21 cellular contexts compared by ENCODE assay signal in genomic region chr6:87575423-87575822, GRCh38. TPM values are rescaled to one million over a fixed set of nuclear protein-coding genes. Genes with fewer than 3 reads are reported as not detected.
DNase-seq lines count a peak whose midpoint lies in the region; ATAC-seq and TF ChIP-seq lines count a peak whose summit lies in the region.
"Had no signal": no experiment of that assay in that cellular context is flagged by ENCODE, and none has a peak within 500 bp of the region (broad histone marks: within the 10 kb centered on the region; RNA-seq: fewer than 3 reads in every experiment).

No MANE protein-coding gene starts in this region.

- no peak for ATAC-seq in naive thymus-derived CD4-positive, alpha-beta T cell
- ATAC-seq: effector memory CD8-positive, alpha-beta T cell; PC-3 had no signal

- H3K36me3 Mint-ChIP-seq in naive thymus-derived CD4-positive, alpha-beta T cell, result peaks cover 3 to 37% (median 27%) of the 10 kb centered on the region in 5 donors

- TF ChIP-seq EP300 in tibial nerve (IDR thresholded peaks at IDR 0.05), result no peak

- H3K9me3 ChIP-seq in naive thymus-derived CD4-positive, alpha-beta T cell (ENCODE audit: control insufficient read depth in 2 of 3, low read length in 3 of 3), result no peaks in the 10 kb centered on the region
- H3K9me3 ChIP-seq in tibial nerve, result no peaks in the 10 kb centered on the region
- H3K9me3 ChIP-seq in BE2C, result no peaks in the 10 kb centered on the region
- H3K9me3 ChIP-seq: ascending aorta had no signal

- H3K4me3 ChIP-seq in naive thymus-derived CD4-positive, alpha-beta T cell (ENCODE audit: low read length), result no peak overlapping the region
- H3K4me3 ChIP-seq in tibial nerve (no peak overlapping the region), BE2C (ENCODE audit: low read depth, low read length) (no peak overlapping the region)
- H3K4me3 ChIP-seq: ascending aorta had no signal

- H3K36me3 ChIP-seq in naive thymus-derived CD4-positive, alpha-beta T cell (ENCODE audit: control insufficient read depth in 2 of 3, insufficient read depth in 3 of 3, low read length in 3 of 3), result peaks cover 0 to 5% (median 0%) of the 10 kb centered on the region in 3 experiments
- H3K36me3 ChIP-seq in tibial nerve (peaks cover 0 to 8% (median 0%) of the 10 kb centered on the region in 3 donors), BE2C (no peaks in the 10 kb centered on the region; the same call in none of the 2 replicates)
- H3K36me3 ChIP-seq: ascending aorta had no signal

- CTCF ChIA-PET in naive thymus-derived CD4-positive, alpha-beta T cell (lab: Charles Lee), result interaction anchor here (0.6 kb wide), 1 partner anchor 1714 kb away, joined by 3 read pairs; no protein-coding TSS in a partner anchor

- TF ChIP-seq CTCF in tibial nerve (IDR thresholded peaks at IDR 0.05) (no peak), BE2C (IDR thresholded peaks at IDR 0.05; ENCODE audit: low read depth, low read length) (no peak)

- H3K4me3 Mint-ChIP-seq in naive thymus-derived CD4-positive, alpha-beta T cell, result peak overlapping the region; percentile 10 to 60 (median 49)
- H3K4me3 Mint-ChIP-seq: memory B cell, nephron had no signal

- H3K27ac Mint-ChIP-seq in naive thymus-derived CD4-positive, alpha-beta T cell, result peak overlapping the region in 7 of 9 donors; percentile 13 to 88 (median 68)
- H3K27ac Mint-ChIP-seq: nephron had no signal

- no peaks in the 10 kb centered on the region for H3K27me3 Mint-ChIP-seq in naive thymus-derived CD4-positive, alpha-beta T cell
- H3K27me3 Mint-ChIP-seq: effector memory CD8-positive, alpha-beta T cell; memory B cell had no signal

- no peaks in the 10 kb centered on the region for H3K27me3 ChIP-seq in naive thymus-derived CD4-positive, alpha-beta T cell (ENCODE audit: control insufficient read depth in 2 of 2, insufficient read depth in 2 of 2, low read length in 2 of 2)
- H3K27me3 ChIP-seq in tibial nerve (no peaks in the 10 kb centered on the region), BE2C (no peaks in the 10 kb centered on the region)
- H3K27me3 ChIP-seq: ascending aorta had no signal

- peaks cover 0 to 3% (median 0%) of the 10 kb centered on the region in 11 donors for H3K9me3 Mint-ChIP-seq in naive thymus-derived CD4-positive, alpha-beta T cell
- H3K9me3 Mint-ChIP-seq: effector memory CD8-positive, alpha-beta T cell; memory B cell; nephron had no signal

- TF ChIP-seq POLR2A in tibial nerve (IDR thresholded peaks at IDR 0.05), result no peak

- POLR2A ChIA-PET in naive thymus-derived CD4-positive, alpha-beta T cell (lab: Charles Lee), result no interaction called here

- H3K4me1 Mint-ChIP-seq in naive thymus-derived CD4-positive, alpha-beta T cell, result peaks cover 33 to 79% (median 69%) of the 10 kb centered on the region in 7 donors

- intact Hi-C loops in naive thymus-derived CD4-positive, alpha-beta T cell (cut with micrococcal nuclease), result loop anchor here in 1 of 2 donors (2.0 kb wide), 1 partner anchor 23 kb away; no protein-coding TSS in a partner anchor

- 61 to 85% methylated on average over 2 of the region's 2 CpGs for WGBS in tibial nerve, 2 donors

- peaks cover 19 to 24% of the 10 kb centered on the region in 2 donors for H3K4me1 ChIP-seq in naive thymus-derived CD4-positive, alpha-beta T cell (ENCODE audit: control insufficient read depth in 2 of 2, insufficient read depth in 2 of 2, low read length in 2 of 2)
- H3K4me1 ChIP-seq in tibial nerve (peaks cover 0 to 37% (median 6%) of the 10 kb centered on the region in 4 donors), BE2C (no peaks in the 10 kb centered on the region)

- no peak overlapping the region for H3K27ac ChIP-seq in naive thymus-derived CD4-positive, alpha-beta T cell (ENCODE audit: low read depth, low read length)
- H3K27ac ChIP-seq in tibial nerve, result no peak overlapping the region
- H3K27ac ChIP-seq: ascending aorta had no signal

- peak; percentile 33 for DNase-seq in NCI-H345 (lab: John Stamatoyannopoulos, UW)
- DNase-seq in NCI-H345 treated with DMSO at 0.1 percent for 48 hours (lab: John Stamatoyannopoulos, UW; ENCODE audit: unreplicated experiment), result no peak
- DNase-seq in DMS153 (lab: John Stamatoyannopoulos, UW), result peak; percentile 80
- DNase-seq in NCI-H526 treated with DMSO at 0.1 percent for 48 hours (lab: John Stamatoyannopoulos, UW), result peak; percentile 32
- no peak for DNase-seq in naive thymus-derived CD4-positive, alpha-beta T cell
- DNase-seq in tibial nerve (ENCODE audit: low spot score in 2 of 2), result no peak
- no peak for DNase-seq in BE2C
- DNase-seq in hepatic stellate cell (ENCODE audit: low spot score), result no peak
- DNase-seq: activated CD4-positive, CD25-positive, alpha-beta regulatory T cell treated with anti-CD3 and anti-CD28 coated beads, Interleukin-2, amount 50 U/mL, for 72 hours; activated CD8-positive, alpha-beta memory T cell treated with anti-CD3 and anti-CD28 coated beads, Interleukin-2, amount 50 U/mL, for 48 hours; activated naive CD4-positive, alpha-beta T cell; C1 segment of cervical spinal cord; effector memory CD8-positive, alpha-beta T cell; NCI-H1436 treated with DMSO at 0.1 percent for 48 hours; NCI-H524; PC-3; SIG-M5; stimulated activated CD4-positive, alpha-beta T cell treated with anti-CD3 and anti-CD28 coated beads, Interleukin-12 subunit alpha, Interleukin-12 subunit beta, amount 100 ng/mL, for 4 hours had no signal

RNA-seq across cellular contexts. Expression of gene RARS2, which starts 14.4 kb away (rescaled TPM):
- total RNA-seq in naive thymus-derived CD4-positive, alpha-beta T cell, result 10 to 100 TPM; 21.0 to 40.0 (median 24.2) TPM
- polyA plus RNA-seq in naive thymus-derived CD4-positive, alpha-beta T cell, result 10 to 100 TPM; 32.3 to 37.2 TPM
- 10 to 100 TPM; 16.3 to 20.7 (median 18.5) TPM for total RNA-seq in tibial nerve
- 22.1 TPM for polyA plus RNA-seq in BE2C (2012; ENCODE audit: insufficient read depth, insufficient read length, low read depth)

RNA-seq across cellular contexts. Expression of gene ORC3, which starts 14.5 kb away (rescaled TPM):
- total RNA-seq in naive thymus-derived CD4-positive, alpha-beta T cell, result 10 to 100 TPM; 17.7 to 29.8 (median 27.6) TPM
- polyA plus RNA-seq in naive thymus-derived CD4-positive, alpha-beta T cell, result 10 to 100 TPM; 32.4 to 40.3 TPM
- total RNA-seq in tibial nerve, result 10 to 100 TPM; 17.1 to 30.6 (median 22.3) TPM
- 40.8 TPM for polyA plus RNA-seq in BE2C (2012; ENCODE audit: insufficient read depth, insufficient read length, low read depth)

Comparison
In these comparisons a context has a peak if more than half of its experiments do, and no peak if none do; other contexts are left out.
1. DNase-seq: peak in NCI-H345 (single experiment), DMS153 (single experiment) and NCI-H526 treated with DMSO at 0.1 percent for 48 hours (single experiment); none in NCI-H345 treated with DMSO at 0.1 percent for 48 hours (single experiment), naive thymus-derived CD4-positive, alpha-beta T cell (0 of 9), tibial nerve (0 of 2), BE2C (single experiment) and hepatic stellate cell (single experiment).